Comparison of ENCODE assay signal across 1 cellular context in genomic region chr7:26451997-26452396, GRCh38.
TF ChIP-seq lines count a peak whose summit lies in the region.

No MANE protein-coding gene starts in this region.

TF ChIP-seq in HCT116, 20 proteins besides CTCF, POLR2A, EP300 and RAD21 (continued from another document):
- TF ChIP-seq REST (IDR thresholded peaks at IDR 0.05; ENCODE audit: low read depth) (no peak), ZBTB33 (IDR thresholded peaks at IDR 0.05; ENCODE audit: extremely low read depth, insufficient replicate concordance, low read length) (no peak)
